In the genomic region with DNA sequence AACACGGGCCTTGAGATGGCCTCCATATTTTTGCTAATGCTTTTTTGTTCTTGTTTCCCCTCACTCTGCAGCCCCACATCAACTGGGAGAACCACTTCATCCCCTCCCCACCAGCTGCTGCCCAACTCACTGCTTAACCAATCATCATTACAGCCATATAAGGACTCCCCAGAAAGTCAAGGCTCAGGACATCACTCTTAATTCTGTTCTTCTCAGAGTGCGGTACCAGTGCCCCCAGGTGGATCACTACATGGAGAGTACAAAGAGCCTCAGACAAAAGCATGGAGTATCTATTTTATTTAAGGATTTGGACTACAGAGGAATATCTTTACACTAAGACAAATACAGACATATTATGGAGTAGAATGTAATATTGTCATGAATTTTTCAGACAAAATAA, we compare ENCODE assay signal across 18 cellular contexts.
DNase-seq lines count a peak whose midpoint lies in the region; ATAC-seq and TF ChIP-seq lines count a peak whose summit lies in the region.
"Had no signal": no experiment of that assay in that cellular context is flagged by ENCODE, and none has a peak within 500 bp of the region (broad histone marks: within the 10 kb centered on the region; RNA-seq: fewer than 3 reads in every experiment).

No MANE protein-coding gene starts in this region.

- TF ChIP-seq CTCF in MCF 10A (IDR thresholded peaks at IDR 0.05; ENCODE audit: unreplicated experiment) (no peak), breast epithelium (IDR thresholded peaks at IDR 0.05) (no peak), epithelial cell of proximal tubule (conservative IDR thresholded peaks at IDR 0.05; ENCODE audit: low read depth, low read length) (peak; percentile 53), esophagus muscularis mucosa (IDR thresholded peaks at IDR 0.05) (peak in 1 of 3 experiments; percentile 27), thyroid gland (IDR thresholded peaks at IDR 0.05) (no peak)

- DNase-seq in MCF 10A (ENCODE audit: unreplicated experiment) = peak; percentile 9
- no peak for DNase-seq in breast epithelium (ENCODE audit: low spot score in 2 of 2)
- peak; percentile 23 for DNase-seq in NCI-H69 (lab: John Stamatoyannopoulos, UW)
- DNase-seq in epithelial cell of proximal tubule (ENCODE audit: low read depth) = no peak
- no peak for DNase-seq in AG08396 (ENCODE audit: low spot score)
- DNase-seq in esophagus muscularis mucosa (ENCODE audit: extremely low spot score) = no peak
- no peak for DNase-seq in thyroid gland
- DNase-seq: activated CD4-positive, alpha-beta T cell treated with anti-CD3 and anti-CD28 coated beads for 36 hours; activated CD8-positive, alpha-beta memory T cell treated with anti-CD3 and anti-CD28 coated beads, Interleukin-2, amount 50 U/mL, for 4 hours; activated gamma-delta T cell treated with Interleukin-2 at 50 U/mL for 16 hours; GOT3; heart left ventricle; midbrain; NCI-H187 treated with DMSO at 0.1 percent for 48 hours; stomach had no signal

- no peak overlapping the region for H3K27ac ChIP-seq in breast epithelium
- no peak overlapping the region for H3K27ac ChIP-seq in esophagus muscularis mucosa (replicated peaks in 1 of 4)
- H3K27ac ChIP-seq in thyroid gland = no peak overlapping the region
- H3K27ac ChIP-seq: heart left ventricle, stomach had no signal

- no peak overlapping the region for H3K27ac Mint-ChIP-seq in MCF 10A (ENCODE audit: low read depth, unreplicated experiment)
- H3K27ac Mint-ChIP-seq: activated CD4-positive, alpha-beta T cell treated with anti-CD3 and anti-CD28 coated beads for 36 hours had no signal

- ATAC-seq in HG02642 (IDR thresholded peaks at IDR 0.05; ENCODE audit: poor library complexity, unreplicated experiment) = no peak
- ATAC-seq: activated CD4-positive, alpha-beta T cell treated with anti-CD3 and anti-CD28 coated beads for 36 hours; GM12878 had no signal

- no peaks in the 10 kb centered on the region for H3K36me3 ChIP-seq in breast epithelium
- H3K36me3 ChIP-seq in esophagus muscularis mucosa = no peaks in the 10 kb centered on the region
- H3K36me3 ChIP-seq in thyroid gland = no peaks in the 10 kb centered on the region
- H3K36me3 ChIP-seq: heart left ventricle, stomach had no signal

- whole genome bisulfite sequencing in esophagus muscularis mucosa = 95% methylated on average over 2 of the region's 2 CpGs
- 86 to 91% methylated on average over 2 of the region's 2 CpGs for WGBS in thyroid gland, 2 donors

- POLR2A ChIA-PET in MCF 10A (lab: Yijun Ruan, JAX) = no interaction called here

- no peak for TF ChIP-seq EP300 in esophagus muscularis mucosa (IDR thresholded peaks at IDR 0.05)

- no peaks in the 10 kb centered on the region for H3K9me3 Mint-ChIP-seq in MCF 10A (ENCODE audit: unreplicated experiment)
- H3K9me3 Mint-ChIP-seq: neural crest cell had no signal

- H3K36me3 Mint-ChIP-seq in MCF 10A (ENCODE audit: insufficient read depth, unreplicated experiment) = no peaks in the 10 kb centered on the region

- CTCF ChIA-PET in MCF 10A (lab: Yijun Ruan, JAX) = interaction anchor here (0.6 to 0.8 kb wide), 3 partner anchors 50 to 1686 kb away, joined by 3 to 6 read pairs (median 5); no protein-coding TSS in a partner anchor

- no peaks in the 10 kb centered on the region for H3K9me3 ChIP-seq in breast epithelium
- H3K9me3 ChIP-seq in esophagus muscularis mucosa = no peaks in the 10 kb centered on the region
- H3K9me3 ChIP-seq in thyroid gland = no peaks in the 10 kb centered on the region
- H3K9me3 ChIP-seq: heart left ventricle, stomach had no signal

- H3K4me1 ChIP-seq in breast epithelium = no peaks in the 10 kb centered on the region
- H3K4me1 ChIP-seq in esophagus muscularis mucosa = peaks cover 0 to 10% (median 0%) of the 10 kb centered on the region in 4 donors
- no peaks in the 10 kb centered on the region for H3K4me1 ChIP-seq in thyroid gland
- H3K4me1 ChIP-seq: heart left ventricle, stomach had no signal

- no peaks in the 10 kb centered on the region for H3K4me1 Mint-ChIP-seq in MCF 10A (ENCODE audit: insufficient read depth, unreplicated experiment)
- H3K4me1 Mint-ChIP-seq: activated CD4-positive, alpha-beta T cell treated with anti-CD3 and anti-CD28 coated beads for 36 hours; neural crest cell had no signal

- no peak overlapping the region for H3K4me3 Mint-ChIP-seq in MCF 10A (ENCODE audit: unreplicated experiment)
- H3K4me3 Mint-ChIP-seq: activated CD4-positive, alpha-beta T cell treated with anti-CD3 and anti-CD28 coated beads for 36 hours; neural crest cell had no signal

- H3K4me3 ChIP-seq in breast epithelium (no peak overlapping the region), epithelial cell of proximal tubule (ENCODE audit: low read depth, low read length) (no peak overlapping the region), esophagus muscularis mucosa (no peak overlapping the region), thyroid gland (replicated peaks in 1 of 3) (no peak overlapping the region)
- H3K4me3 ChIP-seq: GM12878, heart left ventricle, stomach had no signal

- H3K27me3 ChIP-seq in breast epithelium = no peaks in the 10 kb centered on the region
- H3K27me3 ChIP-seq in esophagus muscularis mucosa = no peaks in the 10 kb centered on the region
- no peaks in the 10 kb centered on the region for H3K27me3 ChIP-seq in thyroid gland
- H3K27me3 ChIP-seq: heart left ventricle, stomach had no signal

- H3K27me3 Mint-ChIP-seq in MCF 10A (ENCODE audit: insufficient read depth, unreplicated experiment) = no peaks in the 10 kb centered on the region

- no peak for TF ChIP-seq POLR2A in breast epithelium (IDR thresholded peaks at IDR 0.05)
- TF ChIP-seq POLR2A in esophagus muscularis mucosa (IDR thresholded peaks at IDR 0.05; ENCODE audit: low read depth) = no peak
- no peak for TF ChIP-seq POLR2A in thyroid gland (IDR thresholded peaks at IDR 0.05)

- intact Hi-C loops in MCF 10A (cut with micrococcal nuclease) (no loop called here), breast epithelium (cut with DNase I; ENCODE audit: low total_unique reads) (no loop called here), esophagus muscularis mucosa (cut with DNase I) (no loop called here), thyroid gland (cut with DNase I) (no loop called here)

- no TSS peak for BruUV-seq in MCF 10A (replicated peaks; lab: Mats Ljungman, UMichigan)

Comparison
In these comparisons a context has a peak if more than half of its experiments do, and no peak if none do; other contexts are left out.
1. DNase-seq: peak in MCF 10A (single experiment) and NCI-H69 (single experiment); none in breast epithelium (0 of 2), epithelial cell of proximal tubule (single experiment), AG08396 (single experiment), esophagus muscularis mucosa (single experiment) and thyroid gland (0 of 2).